In genomic region chr13:49247722-49248432, GRCh38 we compare ENCODE assay signal across 8 cellular contexts. TPM values are rescaled to one million over a fixed set of nuclear protein-coding genes. Genes with fewer than 3 reads are reported as not detected.
DNase-seq lines count a peak whose midpoint lies in the region; ATAC-seq, FAIRE-seq and TF ChIP-seq lines count a peak whose summit lies in the region.

Gene CDADC1 (plus strand): TSS chr13:49247925. CDS start chr13:49248038, 113 bp downstream.

- peak; percentile 85 for DNase-seq in NCI-H2171 treated with DMSO at 0.1 percent for 48 hours (lab: John Stamatoyannopoulos, UW)
- DNase-seq in mammary epithelial cell: peak; percentile 91

- H3K36me3 ChIP-seq in mammary epithelial cell (ENCODE audit: insufficient read depth, low read length) (no peaks in the 10 kb centered on the region), iPS-20b (ENCODE audit: insufficient read depth, low read depth, low read length) (no peaks in the 10 kb centered on the region)

- peak within 1 kb of the TSS; percentile 98 for H2AFZ ChIP-seq in mammary epithelial cell (ENCODE audit: low read depth, low read length)

- no peak for TF ChIP-seq CTCF in VCaP (conservative IDR thresholded peaks at IDR 0.05)
- TF ChIP-seq CTCF in mammary epithelial cell (conservative IDR thresholded peaks at IDR 0.05 in 1 of 2, IDR thresholded peaks at IDR 0.05 in 1 of 2; ENCODE audit: extremely low read depth in 1 of 2, insufficient read depth in 1 of 2, low read depth in 1 of 2, low read length in 2 of 2): no peak

- dilution Hi-C loops in mammary epithelial cell (cut with HindIII; ENCODE audit: low sequenced_read_pairs): no loop called here

- FAIRE-seq in A204.1 (lab: Jason Lieb, UNC): peak; percentile 95

- peak; percentile 94 for ATAC-seq in HG03095 (IDR thresholded peaks at IDR 0.05; ENCODE audit: unreplicated experiment)

- H3K4me1 ChIP-seq in mammary epithelial cell (ENCODE audit: insufficient read depth, low read length) (peaks cover 3% of the 10 kb centered on the region), iPS-20b (ENCODE audit: insufficient read depth, low read length) (peaks cover 6% of the 10 kb centered on the region)

- peaks cover 17% of the 10 kb centered on the region for H3K79me2 ChIP-seq in mammary epithelial cell (ENCODE audit: insufficient read depth, low read length)

- no peaks in the 10 kb centered on the region for H3K27me3 ChIP-seq in mammary epithelial cell (ENCODE audit: insufficient read depth, low read length)
- no peaks in the 10 kb centered on the region for H3K27me3 ChIP-seq in iPS-20b (ENCODE audit: insufficient read depth, low read length)

- H3K9me3 ChIP-seq in mammary epithelial cell (replicated peaks; ENCODE audit: insufficient read depth, low read length) (no peaks in the 10 kb centered on the region), iPS-20b (ENCODE audit: insufficient read depth, low read depth, low read length) (no peaks in the 10 kb centered on the region)

- TF ChIP-seq POLR2A in GM18526 (IDR thresholded peaks at IDR 0.05; ENCODE audit: extremely low read depth, insufficient read length): peak; percentile 79

- in situ Hi-C loops in mammary epithelial cell (cut with MboI; ENCODE audit: low sequenced_read_pairs in 2 of 2): no loop called here

- peak within 1 kb of the TSS; percentile 66 to 77 (median 74) for H3K4me3 ChIP-seq in mammary epithelial cell (replicated peaks in 1 of 3; ENCODE audit: insufficient read depth in 1 of 3, low read depth in 2 of 3, low read length in 3 of 3)
- H3K4me3 ChIP-seq in iPS-20b (ENCODE audit: low read length): peak within 1 kb of the TSS; percentile 73
- H3K4me3 ChIP-seq in skin epidermis: peak within 1 kb of the TSS; percentile 84 to 99 (median 91)

- H3K9ac ChIP-seq in mammary epithelial cell (ENCODE audit: insufficient read depth, low read length): peak within 1 kb of the TSS; percentile 91
- H3K9ac ChIP-seq in iPS-20b (ENCODE audit: low read depth, low read length): peak within 1 kb of the TSS; percentile 77

- 2% methylated on average over 26 of the region's 42 CpGs for WGBS in mammary epithelial cell (ENCODE audit: low coverage, missing lambda C conversion rate)

- H3K27ac ChIP-seq in VCaP: peak within 1 kb of the TSS; percentile 77
- peak within 1 kb of the TSS; percentile 78 for H3K27ac ChIP-seq in mammary epithelial cell (ENCODE audit: insufficient read depth, low read depth, low read length)
- H3K27ac ChIP-seq in iPS-20b (ENCODE audit: low read length): no peak within 1 kb of the TSS
- peak within 1 kb of the TSS in 20 of 21 experiments; percentile 78 to 92 (median 85) for H3K27ac ChIP-seq in skin epidermis

- CTCF ChIA-PET in mammary epithelial cell (lab: Charles Lee; ENCODE audit: low non-redundant PET): interaction anchor here (0.6 to 0.7 kb wide), 3 partner anchors 33 to 340 kb away, joined by 3 to 7 read pairs (median 3); no protein-coding TSS in a partner anchor

- BruUV-seq in mammary epithelial cell (replicated peaks; lab: Mats Ljungman, UMichigan): no TSS peak

- H3K4me2 ChIP-seq in mammary epithelial cell (ENCODE audit: insufficient read depth, low read depth, low read length): peak within 1 kb of the TSS; percentile 83

- no peaks in the 10 kb centered on the region for H4K20me1 ChIP-seq in mammary epithelial cell (ENCODE audit: insufficient read depth, low read length)

- intact Hi-C loops in mammary epithelial cell (cut with micrococcal nuclease): no loop called here

RNA-seq across cellular contexts. Expression of gene CDADC1, which starts in this region (rescaled TPM):
- total RNA-seq in mammary epithelial cell: 1 to 10 TPM; 2.7 to 7.8 TPM
- 1.8 TPM for polyA plus RNA-seq in mammary epithelial cell
- 0.78 TPM for polyA minus RNA-seq in mammary epithelial cell
